Comparison of ENCODE assay signal across 1 cellular context in the genomic region with DNA sequence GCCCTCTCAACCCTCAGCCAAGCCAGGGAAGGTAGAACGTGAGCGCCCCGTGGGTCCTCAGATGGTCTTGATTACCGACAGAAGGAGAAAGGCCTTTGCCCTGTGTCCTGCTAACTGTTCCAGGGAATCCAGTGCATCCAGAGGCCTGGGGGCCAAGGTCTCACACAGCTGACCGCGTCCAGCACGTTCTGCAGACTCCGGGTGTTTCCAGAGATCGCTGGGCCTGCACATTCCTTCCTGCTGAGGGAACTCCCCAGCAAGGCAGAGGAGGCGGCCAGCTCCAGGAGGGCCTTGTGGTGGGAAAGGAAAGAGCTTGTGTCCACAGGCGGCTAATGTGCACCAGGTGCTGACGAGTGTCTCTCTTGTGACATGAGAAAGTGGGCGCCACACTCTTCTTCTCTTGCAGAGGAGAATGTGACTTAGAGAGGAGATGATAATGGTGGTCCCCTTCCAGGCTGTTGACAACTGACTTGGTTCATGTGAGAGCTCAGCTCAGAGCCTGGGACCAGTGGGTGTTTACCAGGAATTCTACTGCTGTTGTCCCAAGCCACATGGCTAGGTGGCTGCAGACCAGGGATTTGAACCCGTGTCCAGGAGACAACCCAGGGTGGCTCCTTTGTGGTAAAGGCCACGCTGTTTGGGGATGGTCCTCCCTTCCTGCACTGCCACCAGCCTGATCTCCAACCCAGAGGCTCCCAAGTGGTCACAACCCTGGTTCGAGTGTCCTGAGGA.
TF ChIP-seq lines count a peak whose summit lies in the region.

No MANE protein-coding gene starts in this region.

TF ChIP-seq in HepG2, 621 proteins besides CTCF, POLR2A, EP300 and RAD21 (continued from another document and continues in another):
- TF ChIP-seq, protein P1, sequence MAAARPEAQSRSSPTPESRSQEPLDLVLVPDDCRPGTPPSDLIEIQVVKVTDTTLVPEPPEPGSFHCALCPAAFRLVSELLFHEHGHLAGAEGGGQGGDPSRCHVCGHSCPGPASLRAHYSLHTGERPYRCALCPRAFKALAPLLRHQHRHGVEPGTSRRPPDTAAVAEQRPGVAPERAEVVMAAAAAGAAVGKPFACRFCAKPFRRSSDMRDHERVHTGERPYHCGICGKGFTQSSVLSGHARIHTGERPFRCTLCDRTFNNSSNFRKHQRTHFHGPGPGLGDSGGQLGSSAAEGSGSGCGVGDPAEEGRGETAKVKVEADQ (CRISPR knock-in tag; IDR thresholded peaks at IDR 0.05; ENCODE audit: borderline replicate concordance): peak; percentile 88
- TF ChIP-seq, protein P2, sequence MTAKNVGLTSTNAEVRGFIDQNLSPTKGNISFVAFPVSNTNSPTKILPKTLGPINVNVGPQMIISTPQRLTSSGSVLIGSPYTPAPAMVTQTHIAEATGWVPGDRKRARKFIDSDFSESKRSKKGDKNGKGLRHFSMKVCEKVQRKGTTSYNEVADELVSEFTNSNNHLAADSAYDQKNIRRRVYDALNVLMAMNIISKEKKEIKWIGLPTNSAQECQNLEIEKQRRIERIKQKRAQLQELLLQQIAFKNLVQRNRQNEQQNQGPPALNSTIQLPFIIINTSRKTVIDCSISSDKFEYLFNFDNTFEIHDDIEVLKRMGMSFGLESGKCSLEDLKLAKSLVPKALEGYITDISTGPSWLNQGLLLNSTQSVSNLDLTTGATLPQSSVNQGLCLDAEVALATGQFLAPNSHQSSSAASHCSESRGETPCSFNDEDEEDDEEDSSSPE (CRISPR knock-in tag; IDR thresholded peaks at IDR 0.05): peak; percentile 84
- TF ChIP-seq ZNF547 (CRISPR knock-in tag; IDR thresholded peaks at IDR 0.05): 0 out of 2 replicates have a peak, but pooled peaks have one; percentile 33
- TF ChIP-seq, protein P3, sequence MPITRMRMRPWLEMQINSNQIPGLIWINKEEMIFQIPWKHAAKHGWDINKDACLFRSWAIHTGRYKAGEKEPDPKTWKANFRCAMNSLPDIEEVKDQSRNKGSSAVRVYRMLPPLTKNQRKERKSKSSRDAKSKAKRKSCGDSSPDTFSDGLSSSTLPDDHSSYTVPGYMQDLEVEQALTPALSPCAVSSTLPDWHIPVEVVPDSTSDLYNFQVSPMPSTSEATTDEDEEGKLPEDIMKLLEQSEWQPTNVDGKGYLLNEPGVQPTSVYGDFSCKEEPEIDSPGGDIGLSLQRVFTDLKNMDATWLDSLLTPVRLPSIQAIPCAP (CRISPR knock-in tag; IDR thresholded peaks at IDR 0.05; ENCODE audit: low read depth): 0 out of 2 replicates have a peak, but pooled peaks have one; percentile 63
- TF ChIP-seq, protein P4, sequence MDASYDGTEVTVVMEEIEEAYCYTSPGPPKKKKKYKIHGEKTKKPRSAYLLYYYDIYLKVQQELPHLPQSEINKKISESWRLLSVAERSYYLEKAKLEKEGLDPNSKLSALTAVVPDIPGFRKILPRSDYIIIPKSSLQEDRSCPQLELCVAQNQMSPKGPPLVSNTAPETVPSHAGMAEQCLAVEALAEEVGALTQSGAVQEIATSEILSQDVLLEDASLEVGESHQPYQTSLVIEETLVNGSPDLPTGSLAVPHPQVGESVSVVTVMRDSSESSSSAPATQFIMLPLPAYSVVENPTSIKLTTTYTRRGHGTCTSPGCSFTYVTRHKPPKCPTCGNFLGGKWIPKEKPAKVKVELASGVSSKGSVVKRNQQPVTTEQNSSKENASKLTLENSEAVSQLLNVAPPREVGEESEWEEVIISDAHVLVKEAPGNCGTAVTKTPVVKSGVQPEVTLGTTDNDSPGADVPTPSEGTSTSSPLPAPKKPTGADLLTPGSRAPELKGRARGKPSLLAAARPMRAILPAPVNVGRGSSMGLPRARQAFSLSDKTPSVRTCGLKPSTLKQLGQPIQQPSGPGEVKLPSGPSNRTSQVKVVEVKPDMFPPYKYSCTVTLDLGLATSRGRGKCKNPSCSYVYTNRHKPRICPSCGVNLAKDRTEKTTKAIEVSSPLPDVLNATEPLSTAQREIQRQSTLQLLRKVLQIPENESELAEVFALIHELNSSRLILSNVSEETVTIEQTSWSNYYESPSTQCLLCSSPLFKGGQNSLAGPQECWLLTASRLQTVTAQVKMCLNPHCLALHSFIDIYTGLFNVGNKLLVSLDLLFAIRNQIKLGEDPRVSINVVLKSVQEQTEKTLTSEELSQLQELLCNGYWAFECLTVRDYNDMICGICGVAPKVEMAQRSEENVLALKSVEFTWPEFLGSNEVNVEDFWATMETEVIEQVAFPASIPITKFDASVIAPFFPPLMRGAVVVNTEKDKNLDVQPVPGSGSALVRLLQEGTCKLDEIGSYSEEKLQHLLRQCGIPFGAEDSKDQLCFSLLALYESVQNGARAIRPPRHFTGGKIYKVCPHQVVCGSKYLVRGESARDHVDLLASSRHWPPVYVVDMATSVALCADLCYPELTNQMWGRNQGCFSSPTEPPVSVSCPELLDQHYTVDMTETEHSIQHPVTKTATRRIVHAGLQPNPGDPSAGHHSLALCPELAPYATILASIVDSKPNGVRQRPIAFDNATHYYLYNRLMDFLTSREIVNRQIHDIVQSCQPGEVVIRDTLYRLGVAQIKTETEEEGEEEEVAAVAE (CRISPR knock-in tag; IDR thresholded peaks at IDR 0.05; ENCODE audit: borderline replicate concordance): peak; percentile 65; the same call in 1 of the 2 replicates
- no peak for TF ChIP-seq RBM39 (IDR thresholded peaks at IDR 0.05; ENCODE audit: low read depth, low read length, poor library complexity, severe bottlenecking)
- TF ChIP-seq HMG20B (CRISPR knock-in tag; conservative IDR thresholded peaks at IDR 0.05): no peak
- peak; percentile 99 for TF ChIP-seq ZFX (CRISPR knock-in tag; IDR thresholded peaks at IDR 0.05; ENCODE audit: low read depth)
- TF ChIP-seq, protein P5, sequence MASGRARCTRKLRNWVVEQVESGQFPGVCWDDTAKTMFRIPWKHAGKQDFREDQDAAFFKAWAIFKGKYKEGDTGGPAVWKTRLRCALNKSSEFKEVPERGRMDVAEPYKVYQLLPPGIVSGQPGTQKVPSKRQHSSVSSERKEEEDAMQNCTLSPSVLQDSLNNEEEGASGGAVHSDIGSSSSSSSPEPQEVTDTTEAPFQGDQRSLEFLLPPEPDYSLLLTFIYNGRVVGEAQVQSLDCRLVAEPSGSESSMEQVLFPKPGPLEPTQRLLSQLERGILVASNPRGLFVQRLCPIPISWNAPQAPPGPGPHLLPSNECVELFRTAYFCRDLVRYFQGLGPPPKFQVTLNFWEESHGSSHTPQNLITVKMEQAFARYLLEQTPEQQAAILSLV (CRISPR knock-in tag; IDR thresholded peaks at IDR 0.05; ENCODE audit: borderline replicate concordance): peak; percentile 88
- TF ChIP-seq, protein P6, sequence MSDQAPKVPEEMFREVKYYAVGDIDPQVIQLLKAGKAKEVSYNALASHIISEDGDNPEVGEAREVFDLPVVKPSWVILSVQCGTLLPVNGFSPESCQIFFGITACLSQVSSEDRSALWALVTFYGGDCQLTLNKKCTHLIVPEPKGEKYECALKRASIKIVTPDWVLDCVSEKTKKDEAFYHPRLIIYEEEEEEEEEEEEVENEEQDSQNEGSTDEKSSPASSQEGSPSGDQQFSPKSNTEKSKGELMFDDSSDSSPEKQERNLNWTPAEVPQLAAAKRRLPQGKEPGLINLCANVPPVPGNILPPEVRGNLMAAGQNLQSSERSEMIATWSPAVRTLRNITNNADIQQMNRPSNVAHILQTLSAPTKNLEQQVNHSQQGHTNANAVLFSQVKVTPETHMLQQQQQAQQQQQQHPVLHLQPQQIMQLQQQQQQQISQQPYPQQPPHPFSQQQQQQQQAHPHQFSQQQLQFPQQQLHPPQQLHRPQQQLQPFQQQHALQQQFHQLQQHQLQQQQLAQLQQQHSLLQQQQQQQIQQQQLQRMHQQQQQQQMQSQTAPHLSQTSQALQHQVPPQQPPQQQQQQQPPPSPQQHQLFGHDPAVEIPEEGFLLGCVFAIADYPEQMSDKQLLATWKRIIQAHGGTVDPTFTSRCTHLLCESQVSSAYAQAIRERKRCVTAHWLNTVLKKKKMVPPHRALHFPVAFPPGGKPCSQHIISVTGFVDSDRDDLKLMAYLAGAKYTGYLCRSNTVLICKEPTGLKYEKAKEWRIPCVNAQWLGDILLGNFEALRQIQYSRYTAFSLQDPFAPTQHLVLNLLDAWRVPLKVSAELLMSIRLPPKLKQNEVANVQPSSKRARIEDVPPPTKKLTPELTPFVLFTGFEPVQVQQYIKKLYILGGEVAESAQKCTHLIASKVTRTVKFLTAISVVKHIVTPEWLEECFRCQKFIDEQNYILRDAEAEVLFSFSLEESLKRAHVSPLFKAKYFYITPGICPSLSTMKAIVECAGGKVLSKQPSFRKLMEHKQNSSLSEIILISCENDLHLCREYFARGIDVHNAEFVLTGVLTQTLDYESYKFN (CRISPR knock-in tag; conservative IDR thresholded peaks at IDR 0.05): peak; percentile 91
- TF ChIP-seq, protein P7, sequence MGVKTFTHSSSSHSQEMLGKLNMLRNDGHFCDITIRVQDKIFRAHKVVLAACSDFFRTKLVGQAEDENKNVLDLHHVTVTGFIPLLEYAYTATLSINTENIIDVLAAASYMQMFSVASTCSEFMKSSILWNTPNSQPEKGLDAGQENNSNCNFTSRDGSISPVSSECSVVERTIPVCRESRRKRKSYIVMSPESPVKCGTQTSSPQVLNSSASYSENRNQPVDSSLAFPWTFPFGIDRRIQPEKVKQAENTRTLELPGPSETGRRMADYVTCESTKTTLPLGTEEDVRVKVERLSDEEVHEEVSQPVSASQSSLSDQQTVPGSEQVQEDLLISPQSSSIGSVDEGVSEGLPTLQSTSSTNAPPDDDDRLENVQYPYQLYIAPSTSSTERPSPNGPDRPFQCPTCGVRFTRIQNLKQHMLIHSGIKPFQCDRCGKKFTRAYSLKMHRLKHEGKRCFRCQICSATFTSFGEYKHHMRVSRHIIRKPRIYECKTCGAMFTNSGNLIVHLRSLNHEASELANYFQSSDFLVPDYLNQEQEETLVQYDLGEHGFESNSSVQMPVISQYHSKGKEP (CRISPR knock-in tag; IDR thresholded peaks at IDR 0.05): no peak
- no peak for TF ChIP-seq KAT2B (IDR thresholded peaks at IDR 0.05; ENCODE audit: borderline replicate concordance, low read depth, low read length)
- TF ChIP-seq ZMYM4 (CRISPR knock-in tag; IDR thresholded peaks at IDR 0.05): peak; percentile 50; the same call in 1 of the 2 replicates
- TF ChIP-seq RELA (CRISPR knock-in tag; IDR thresholded peaks at IDR 0.05): no peak
- TF ChIP-seq FOSL2 (CRISPR knock-in tag; IDR thresholded peaks at IDR 0.05): peak; percentile 24; the same call in 1 of the 2 replicates
- TF ChIP-seq, protein P8, sequence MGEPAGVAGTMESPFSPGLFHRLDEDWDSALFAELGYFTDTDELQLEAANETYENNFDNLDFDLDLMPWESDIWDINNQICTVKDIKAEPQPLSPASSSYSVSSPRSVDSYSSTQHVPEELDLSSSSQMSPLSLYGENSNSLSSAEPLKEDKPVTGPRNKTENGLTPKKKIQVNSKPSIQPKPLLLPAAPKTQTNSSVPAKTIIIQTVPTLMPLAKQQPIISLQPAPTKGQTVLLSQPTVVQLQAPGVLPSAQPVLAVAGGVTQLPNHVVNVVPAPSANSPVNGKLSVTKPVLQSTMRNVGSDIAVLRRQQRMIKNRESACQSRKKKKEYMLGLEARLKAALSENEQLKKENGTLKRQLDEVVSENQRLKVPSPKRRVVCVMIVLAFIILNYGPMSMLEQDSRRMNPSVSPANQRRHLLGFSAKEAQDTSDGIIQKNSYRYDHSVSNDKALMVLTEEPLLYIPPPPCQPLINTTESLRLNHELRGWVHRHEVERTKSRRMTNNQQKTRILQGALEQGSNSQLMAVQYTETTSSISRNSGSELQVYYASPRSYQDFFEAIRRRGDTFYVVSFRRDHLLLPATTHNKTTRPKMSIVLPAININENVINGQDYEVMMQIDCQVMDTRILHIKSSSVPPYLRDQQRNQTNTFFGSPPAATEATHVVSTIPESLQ (CRISPR knock-in tag; conservative IDR thresholded peaks at IDR 0.05): 0 out of 2 replicates have a peak, but pooled peaks have one; percentile 12
- no peak for TF ChIP-seq MBNL3 (CRISPR knock-in tag; conservative IDR thresholded peaks at IDR 0.05)
- peak; percentile 83 for TF ChIP-seq PHF21A (CRISPR knock-in tag; IDR thresholded peaks at IDR 0.05)
- TF ChIP-seq, protein P9, sequence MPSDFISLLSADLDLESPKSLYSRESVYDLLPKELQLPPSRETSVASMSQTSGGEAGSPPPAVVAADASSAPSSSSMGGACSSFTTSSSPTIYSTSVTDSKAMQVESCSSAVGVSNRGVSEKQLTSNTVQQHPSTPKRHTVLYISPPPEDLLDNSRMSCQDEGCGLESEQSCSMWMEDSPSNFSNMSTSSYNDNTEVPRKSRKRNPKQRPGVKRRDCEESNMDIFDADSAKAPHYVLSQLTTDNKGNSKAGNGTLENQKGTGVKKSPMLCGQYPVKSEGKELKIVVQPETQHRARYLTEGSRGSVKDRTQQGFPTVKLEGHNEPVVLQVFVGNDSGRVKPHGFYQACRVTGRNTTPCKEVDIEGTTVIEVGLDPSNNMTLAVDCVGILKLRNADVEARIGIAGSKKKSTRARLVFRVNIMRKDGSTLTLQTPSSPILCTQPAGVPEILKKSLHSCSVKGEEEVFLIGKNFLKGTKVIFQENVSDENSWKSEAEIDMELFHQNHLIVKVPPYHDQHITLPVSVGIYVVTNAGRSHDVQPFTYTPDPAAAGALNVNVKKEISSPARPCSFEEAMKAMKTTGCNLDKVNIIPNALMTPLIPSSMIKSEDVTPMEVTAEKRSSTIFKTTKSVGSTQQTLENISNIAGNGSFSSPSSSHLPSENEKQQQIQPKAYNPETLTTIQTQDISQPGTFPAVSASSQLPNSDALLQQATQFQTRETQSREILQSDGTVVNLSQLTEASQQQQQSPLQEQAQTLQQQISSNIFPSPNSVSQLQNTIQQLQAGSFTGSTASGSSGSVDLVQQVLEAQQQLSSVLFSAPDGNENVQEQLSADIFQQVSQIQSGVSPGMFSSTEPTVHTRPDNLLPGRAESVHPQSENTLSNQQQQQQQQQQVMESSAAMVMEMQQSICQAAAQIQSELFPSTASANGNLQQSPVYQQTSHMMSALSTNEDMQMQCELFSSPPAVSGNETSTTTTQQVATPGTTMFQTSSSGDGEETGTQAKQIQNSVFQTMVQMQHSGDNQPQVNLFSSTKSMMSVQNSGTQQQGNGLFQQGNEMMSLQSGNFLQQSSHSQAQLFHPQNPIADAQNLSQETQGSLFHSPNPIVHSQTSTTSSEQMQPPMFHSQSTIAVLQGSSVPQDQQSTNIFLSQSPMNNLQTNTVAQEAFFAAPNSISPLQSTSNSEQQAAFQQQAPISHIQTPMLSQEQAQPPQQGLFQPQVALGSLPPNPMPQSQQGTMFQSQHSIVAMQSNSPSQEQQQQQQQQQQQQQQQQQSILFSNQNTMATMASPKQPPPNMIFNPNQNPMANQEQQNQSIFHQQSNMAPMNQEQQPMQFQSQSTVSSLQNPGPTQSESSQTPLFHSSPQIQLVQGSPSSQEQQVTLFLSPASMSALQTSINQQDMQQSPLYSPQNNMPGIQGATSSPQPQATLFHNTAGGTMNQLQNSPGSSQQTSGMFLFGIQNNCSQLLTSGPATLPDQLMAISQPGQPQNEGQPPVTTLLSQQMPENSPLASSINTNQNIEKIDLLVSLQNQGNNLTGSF (CRISPR knock-in tag; IDR thresholded peaks at IDR 0.05): no peak
- TF ChIP-seq, protein P10, sequence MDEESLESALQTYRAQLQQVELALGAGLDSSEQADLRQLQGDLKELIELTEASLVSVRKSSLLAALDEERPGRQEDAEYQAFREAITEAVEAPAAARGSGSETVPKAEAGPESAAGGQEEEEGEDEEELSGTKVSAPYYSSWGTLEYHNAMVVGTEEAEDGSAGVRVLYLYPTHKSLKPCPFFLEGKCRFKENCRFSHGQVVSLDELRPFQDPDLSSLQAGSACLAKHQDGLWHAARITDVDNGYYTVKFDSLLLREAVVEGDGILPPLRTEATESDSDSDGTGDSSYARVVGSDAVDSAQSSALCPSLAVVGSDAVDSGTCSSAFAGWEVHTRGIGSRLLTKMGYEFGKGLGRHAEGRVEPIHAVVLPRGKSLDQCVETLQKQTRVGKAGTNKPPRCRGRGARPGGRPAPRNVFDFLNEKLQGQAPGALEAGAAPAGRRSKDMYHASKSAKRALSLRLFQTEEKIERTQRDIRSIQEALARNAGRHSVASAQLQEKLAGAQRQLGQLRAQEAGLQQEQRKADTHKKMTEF (CRISPR knock-in tag; IDR thresholded peaks at IDR 0.05): peak; percentile 85
- 0 out of 2 replicates have a peak, but pooled peaks have one; percentile 25 for TF ChIP-seq ZKSCAN1 (IDR thresholded peaks at IDR 0.05; ENCODE audit: low read length)
- no peak for TF ChIP-seq SP140L (CRISPR knock-in tag; IDR thresholded peaks at IDR 0.05; ENCODE audit: borderline replicate concordance)
